Comparison of ENCODE assay signal across 8 cellular contexts in the genomic region with DNA sequence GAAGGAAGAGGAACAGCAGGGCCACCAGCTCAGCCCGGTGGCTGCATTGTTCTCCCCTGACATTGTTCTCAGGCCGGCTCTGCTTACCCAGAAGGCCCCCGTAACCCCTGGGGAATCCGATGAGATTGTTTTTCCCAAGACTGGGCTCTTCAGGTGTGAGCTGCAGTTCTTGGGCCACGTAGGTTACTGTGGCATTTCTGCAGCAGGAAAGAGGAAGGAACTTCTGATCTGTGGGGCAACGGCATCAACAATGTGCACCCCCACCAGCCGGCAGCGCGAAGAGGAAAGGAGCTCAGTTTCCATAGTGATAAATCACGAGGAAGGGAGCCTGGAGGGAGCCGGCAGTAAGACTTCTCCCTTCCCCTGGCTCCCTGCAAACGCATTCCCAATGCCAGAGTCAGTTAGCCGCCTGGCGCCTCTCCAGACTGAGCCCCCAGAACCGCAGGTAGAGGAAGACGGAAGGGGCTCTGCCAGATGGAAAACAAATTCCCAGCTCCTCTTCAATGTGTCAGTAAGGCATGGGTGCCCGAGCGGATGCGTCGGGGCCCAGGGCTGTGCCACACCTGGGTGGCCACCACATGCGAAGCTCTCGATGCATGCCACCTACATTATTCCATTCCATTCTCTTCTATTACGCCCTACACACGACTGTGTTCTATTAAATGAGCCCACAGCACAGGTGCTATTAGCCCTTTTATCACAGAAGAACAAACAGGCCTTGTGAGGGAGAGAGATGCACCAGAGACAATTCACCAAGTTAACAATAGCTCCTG. TPM values are rescaled to one million over a fixed set of nuclear protein-coding genes. Genes with fewer than 3 reads are reported as not detected.
A peak's percentile ranks its signal among the peaks of the same experiment; 100 is the strongest.
DNase-seq lines count a peak whose midpoint lies in the region; ATAC-seq, FAIRE-seq and TF ChIP-seq lines count a peak whose summit lies in the region.

No MANE protein-coding gene starts in this region.

- H3K27me3 ChIP-seq in BE2C (no peaks in the 10 kb centered on the region), K562 (ENCODE audit: control insufficient read depth in 2 of 2, insufficient read depth in 2 of 2, low read length in 2 of 2) (no peaks in the 10 kb centered on the region)

- peak overlapping the region; percentile 57 for H2AFZ ChIP-seq in K562 (ENCODE audit: low read depth, low read length)

- in situ Hi-C loops in K562 (cut with MboI) = no loop called here

- DNase-seq in BE2C = no peak
- peak; percentile 64 to 78 (median 74) for DNase-seq in NCI-H1417 (lab: John Stamatoyannopoulos, UW)
- DNase-seq in K562 (ENCODE audit: extremely low read depth in 1 of 4, low spot score in 3 of 4) = peak in 1 of 4 experiments; percentile 7
- peak; percentile 50 for DNase-seq in iris pigment epithelial cell (ENCODE audit: low read depth)
- DNase-seq in 8988T = no peak
- no peak for DNase-seq in immature natural killer cell

- peaks cover 6 to 15% of the 10 kb centered on the region in 2 donors for H3K4me1 Mint-ChIP-seq in immature natural killer cell

- H3K4me3 ChIP-seq in BE2C (ENCODE audit: low read depth, low read length) (peak overlapping the region; percentile 23), K562 (no peak overlapping the region), skin epidermis (peak overlapping the region in 2 of 7 experiments; percentile 6 to 10)

- H3K9me3 Mint-ChIP-seq in immature natural killer cell = no peaks in the 10 kb centered on the region

- intact Hi-C loops in K562 (cut with micrococcal nuclease) = loop anchor here (10.0 kb wide), 1 partner anchor 507 kb away; no protein-coding TSS in a partner anchor

- TF ChIP-seq EP300 in K562 (IDR thresholded peaks at IDR 0.05; ENCODE audit: low read length) = no peak

- no peaks in the 10 kb centered on the region for H3K9me1 ChIP-seq in K562 (ENCODE audit: control insufficient read depth, insufficient read depth, low read length)

- no TSS peak for BruUV-seq in K562 (replicated peaks; lab: Mats Ljungman, UMichigan)

- H3K9ac ChIP-seq in K562 (ENCODE audit: insufficient read depth in 1 of 2, low read depth in 2 of 2, low read length in 2 of 2) = no peak overlapping the region

- H3K27me3 Mint-ChIP-seq in immature natural killer cell (ENCODE audit: low read depth in 3 of 3) = peaks cover 0 to 3% (median 2%) of the 10 kb centered on the region in 3 donors

- H3K27ac ChIP-seq in K562 (ENCODE audit: extremely low read depth, low read depth, low read length) (no peak overlapping the region), skin epidermis (peak overlapping the region in 18 of 21 experiments; percentile 10 to 78 (median 56))

- H3K36me3 Mint-ChIP-seq in immature natural killer cell = no peaks in the 10 kb centered on the region

- CTCF ChIA-PET in K562 (lab: Yijun Ruan, JAX; ENCODE audit: low intra/inter-chr PET ratio) = no interaction called here

- TF ChIP-seq POLR2A in K562 (conservative IDR thresholded peaks at IDR 0.05) = no peak

- ATAC-seq in K562 = no peak
- no peak for ATAC-seq in HG03280 (IDR thresholded peaks at IDR 0.05; ENCODE audit: unreplicated experiment)

- H3K27ac Mint-ChIP-seq in immature natural killer cell = no peak overlapping the region

- TF ChIP-seq RAD21 in K562 (CRISPR knock-in tag; conservative IDR thresholded peaks at IDR 0.05 in 1 of 2, IDR thresholded peaks at IDR 0.05 in 1 of 2) = no peak

- H3K4me1 ChIP-seq in BE2C (no peaks in the 10 kb centered on the region), K562 (replicated peaks in 1 of 2; ENCODE audit: control insufficient read depth in 2 of 2, insufficient read depth in 2 of 2, low read length in 2 of 2) (peaks cover under 1 to 6% of the 10 kb centered on the region in 2 experiments)

- peak overlapping the region in 2 of 5 donors; percentile 31 to 36 for H3K4me3 Mint-ChIP-seq in immature natural killer cell

- WGBS in K562 (ENCODE audit: insufficient coverage, low coverage, missing lambda C conversion rate) = 51% methylated on average over 23 of the region's 24 CpGs

- peak overlapping the region; percentile 14; the same call in 1 of the 2 replicates for H3K4me2 ChIP-seq in K562 (ENCODE audit: insufficient read depth, low read length)

- no peaks in the 10 kb centered on the region for H3K9me3 ChIP-seq in BE2C
- no peaks in the 10 kb centered on the region for H3K9me3 ChIP-seq in K562 (replicated peaks; ENCODE audit: control insufficient read depth, insufficient read depth, low read depth, low read length)

- TF ChIP-seq CTCF in BE2C (IDR thresholded peaks at IDR 0.05; ENCODE audit: low read depth, low read length) (no peak), K562 (IDR thresholded peaks at IDR 0.05 in 2 of 3, conservative IDR thresholded peaks at IDR 0.05 in 1 of 3; ENCODE audit: insufficient read depth in 2 of 3, low read depth in 1 of 3, low read length in 3 of 3) (no peak)

- H3K79me2 ChIP-seq in K562 (ENCODE audit: control insufficient read depth, insufficient read depth, low read length) = no peaks in the 10 kb centered on the region

- H3K36me3 ChIP-seq in BE2C (no peaks in the 10 kb centered on the region), K562 (ENCODE audit: control insufficient read depth, insufficient read depth, low read length) (no peaks in the 10 kb centered on the region)

- no peak for FAIRE-seq in K562 (lab: Jason Lieb, UNC)

- POLR2A ChIA-PET in K562 (lab: Yijun Ruan, JAX) = interaction anchor here (0.7 to 1.0 kb wide), 2 partner anchors 10 to 19 kb away, joined by 3 read pairs; no protein-coding TSS in a partner anchor

- no peaks in the 10 kb centered on the region for H4K20me1 ChIP-seq in K562 (replicated peaks; ENCODE audit: control insufficient read depth, insufficient read depth, low read length)

TF ChIP-seq in K562, 482 proteins besides CTCF, POLR2A, EP300 and RAD21 (continues in another document):
- peak; percentile 52 for TF ChIP-seq RFX1 (IDR thresholded peaks at IDR 0.05)

RNA-seq across cellular contexts. Expression of gene PECAM1, which starts 21.5 kb away (rescaled TPM):
- polyA plus RNA-seq in BE2C (2012; ENCODE audit: insufficient read depth, insufficient read length, low read depth) = 1.0 TPM
- total RNA-seq in K562 (2011; cell fraction: chromatin; rRNA removed; ENCODE audit: low replicate concordance) = 13.3 and 15.0 TPM in 2 replicates
- total RNA-seq in K562 (2011; cell fraction: nucleolus; rRNA removed) = 5.2 and 10.7 TPM in 2 replicates
- 7.6 and 11.1 TPM in 2 replicates for total RNA-seq in K562 (2011; cell fraction: nucleoplasm; rRNA removed)
- total RNA-seq in K562 (2014; rRNA removed) = 2.8 and 3.3 TPM in 2 replicates
- total RNA-seq in K562 (2014; rRNA removed; fragmentation: Illumina TruSeq; extraction: Trizol) = 3.3 and 4.4 TPM in 2 replicates
- 2.9 and 3.2 TPM in 2 replicates for total RNA-seq in K562 (2015; rRNA removed; fragmentation: Illumina TruSeq; extraction: Trizol)
- total RNA-seq in K562 (2021) = 10.3 and 10.7 TPM in 2 replicates
- polyA plus RNA-seq in K562 (2011; rRNA removed) = 10.8 and 21.7 TPM in 2 replicates
- polyA plus RNA-seq in K562 (2011; cell fraction: cytosol; rRNA removed) = 5.7 and 10.0 TPM in 2 replicates
- polyA plus RNA-seq in K562 (2011; cell fraction: nucleus; rRNA removed) = 3.7 and 4.1 TPM in 2 replicates
- 7.9 and 15.5 TPM in 2 replicates for polyA plus RNA-seq in K562 (2012)
- 4.5 and 4.8 TPM in 2 replicates for polyA plus RNA-seq in K562 (2014; fragmentation: Illumina TruSeq; extraction: Trizol)
- polyA plus RNA-seq in K562 (2014; fragmentation: Nextera tagmentation; extraction: Ambion mirVana) = 1 to 10 TPM; 1.5 to 7.4 TPM
- 5.1 and 7.9 TPM in 2 replicates for polyA plus RNA-seq in K562 (2014; rRNA removed)
- 34.7 and 50.5 TPM in 2 replicates for polyA minus RNA-seq in K562 (2011; rRNA and poly(A)+ RNA removed)
- 7.3 and 20.2 TPM in 2 replicates for polyA minus RNA-seq in K562 (2011; cell fraction: cytosol; rRNA and poly(A)+ RNA removed)
- 2.3 and 7.0 TPM in 2 replicates for polyA minus RNA-seq in K562 (2011; cell fraction: nucleus; rRNA and poly(A)+ RNA removed)
- polyA plus RNA-seq in immature natural killer cell = 10 to 100 TPM; 39.2 to 60.8 (median 53.4) TPM

RNA-seq across cellular contexts. Expression of gene MILR1, which starts 36.7 kb away (rescaled TPM):
- not detected for polyA plus RNA-seq in BE2C (2012; ENCODE audit: insufficient read depth, insufficient read length, low read depth)
- total RNA-seq in K562 (2011; cell fraction: chromatin; rRNA removed; ENCODE audit: low replicate concordance) = 10.8 and 12.0 TPM in 2 replicates
- 5.0 and 6.2 TPM in 2 replicates for total RNA-seq in K562 (2011; cell fraction: nucleolus; rRNA removed)
- 5.9 and 8.5 TPM in 2 replicates for total RNA-seq in K562 (2011; cell fraction: nucleoplasm; rRNA removed)
- total RNA-seq in K562 (2014; rRNA removed) (3.8 and 4.3 TPM in 2 replicates), K562 (2014; rRNA removed; fragmentation: Illumina TruSeq; extraction: Trizol) (7.5 and 8.7 TPM in 2 replicates), K562 (2015; rRNA removed; fragmentation: Illumina TruSeq; extraction: Trizol) (14.1 and 16.2 TPM in 2 replicates), K562 (2021) (4.1 and 4.7 TPM in 2 replicates)
- polyA plus RNA-seq in K562 (2011; rRNA removed) (5.6 and 9.7 TPM in 2 replicates), K562 (2014; fragmentation: Illumina TruSeq; extraction: Trizol) (13.3 and 14.7 TPM in 2 replicates), K562 (2014; fragmentation: Nextera tagmentation; extraction: Ambion mirVana) (1 to 10 TPM; 4.6 to 7.1 TPM), K562 (2014; rRNA removed) (7.1 and 7.8 TPM in 2 replicates), immature natural killer cell (1 to 10 TPM in 2 of 3 donors, not detected in 1; 1.8 to 9.6 TPM)
- 4.1 and 8.7 TPM in 2 replicates for polyA plus RNA-seq in K562 (2011; cell fraction: cytosol; rRNA removed)
- polyA plus RNA-seq in K562 (2011; cell fraction: nucleus; rRNA removed) = 10.0 and 12.4 TPM in 2 replicates
- 9.0 and 64.8 TPM in 2 replicates for polyA plus RNA-seq in K562 (2012)
- polyA minus RNA-seq in K562 (2011; rRNA and poly(A)+ RNA removed) = 3.8 and 5.5 TPM in 2 replicates
- polyA minus RNA-seq in K562 (2011; cell fraction: cytosol; rRNA and poly(A)+ RNA removed) = 1.8 TPM in 1 of 2 replicates, not detected in the other
- polyA minus RNA-seq in K562 (2011; cell fraction: nucleus; rRNA and poly(A)+ RNA removed) = 2.2 and 5.1 TPM in 2 replicates

Comparison
In these comparisons a context has a peak if more than half of its experiments do, and no peak if none do; other contexts are left out.
1. DNase-seq: peak in NCI-H1417 (3 of 3) and iris pigment epithelial cell (single experiment); none in BE2C (single experiment), 8988T (single experiment) and immature natural killer cell (0 of 3).